10 cellular contexts compared by ENCODE assay signal in genomic region chr4:128776794-128777216, GRCh38. TPM values are rescaled to one million over a fixed set of nuclear protein-coding genes. Genes with fewer than 3 reads are reported as not detected.
A peak's percentile ranks its signal among the peaks of the same experiment; 100 is the strongest.
DNase-seq lines count a peak whose midpoint lies in the region; ATAC-seq and TF ChIP-seq lines count a peak whose summit lies in the region.
"Had no signal": no experiment of that assay in that cellular context is flagged by ENCODE, and none has a peak within 500 bp of the region (broad histone marks: within the 10 kb centered on the region; RNA-seq: fewer than 3 reads in every experiment).

No MANE protein-coding gene starts in this region.

- intact Hi-C loops in activated CD8-positive, alpha-beta T cell treated with anti-CD3 and anti-CD28 coated beads for 36 hours (cut with micrococcal nuclease): no loop called here

- no peaks in the 10 kb centered on the region for H3K36me3 Mint-ChIP-seq in activated CD8-positive, alpha-beta T cell treated with anti-CD3 and anti-CD28 coated beads for 36 hours (ENCODE audit: low read depth)

- H3K4me1 ChIP-seq in GM23248 (ENCODE audit: insufficient read depth) (peaks cover 25% of the 10 kb centered on the region), smooth muscle cell (ENCODE audit: low read depth) (no peaks in the 10 kb centered on the region)

- WGBS in GM23248 (ENCODE audit: low coverage in 1 of 2, low lambda C conversion rate in 2 of 2, missing lambda C conversion rate in 2 of 2), 2 experiments: 3% methylated on average over 3 of the region's 3 CpGs
- WGBS in smooth muscle cell (ENCODE audit: low lambda C conversion rate): 8% methylated on average over 3 of the region's 3 CpGs

- no peak overlapping the region for H3K4me3 Mint-ChIP-seq in activated CD8-positive, alpha-beta T cell treated with anti-CD3 and anti-CD28 coated beads for 36 hours
- H3K4me3 Mint-ChIP-seq: activated T-cell treated with anti-CD3 and anti-CD28 coated beads, Interleukin-2, amount 50 U/mL, for 24 hours had no signal

- H3F3A ChIP-seq in GM23248 (ENCODE audit: insufficient read depth) (peaks cover 21% of the 10 kb centered on the region), smooth muscle cell (ENCODE audit: low read depth) (no peaks in the 10 kb centered on the region)

- H3K9ac ChIP-seq in GM23248: 0 out of 2 replicates have a peak overlapping the region, but pooled peaks have one; percentile 12
- H3K9ac ChIP-seq in smooth muscle cell (ENCODE audit: low read depth): no peak overlapping the region

- no peaks in the 10 kb centered on the region for H3K9me3 Mint-ChIP-seq in activated CD8-positive, alpha-beta T cell treated with anti-CD3 and anti-CD28 coated beads for 36 hours
- H3K9me3 Mint-ChIP-seq: activated T-cell treated with anti-CD3 and anti-CD28 coated beads, Interleukin-2, amount 50 U/mL, for 24 hours had no signal

- H3K36me3 ChIP-seq in GM23248 (ENCODE audit: low read depth) (no peaks in the 10 kb centered on the region), smooth muscle cell (ENCODE audit: low read depth) (no peaks in the 10 kb centered on the region)

- H3K9me2 ChIP-seq in GM23248 (ENCODE audit: insufficient read depth): no peaks in the 10 kb centered on the region

- POLR2A ChIA-PET in activated CD8-positive, alpha-beta T cell treated with anti-CD3 and anti-CD28 coated beads for 36 hours (lab: Charles Lee): no interaction called here

- H3K27ac ChIP-seq in GM23248 (peak overlapping the region; percentile 50), smooth muscle cell (ENCODE audit: low read depth) (peak overlapping the region; percentile 51)

- H3K27me3 Mint-ChIP-seq in activated CD8-positive, alpha-beta T cell treated with anti-CD3 and anti-CD28 coated beads for 36 hours: peaks cover 2% of the 10 kb centered on the region

- in situ Hi-C loops in GM23248 (cut with MboI): no loop called here

- no peaks in the 10 kb centered on the region for H3K9me3 ChIP-seq in GM23248 (ENCODE audit: low read depth)
- H3K9me3 ChIP-seq in smooth muscle cell (replicated peaks; ENCODE audit: low read depth): no peaks in the 10 kb centered on the region

- peak overlapping the region; percentile 69 for H3K4me2 ChIP-seq in GM23248 (ENCODE audit: unreplicated experiment)
- peak overlapping the region; percentile 52 for H3K4me2 ChIP-seq in smooth muscle cell

- no peaks in the 10 kb centered on the region for H3K4me1 Mint-ChIP-seq in activated CD8-positive, alpha-beta T cell treated with anti-CD3 and anti-CD28 coated beads for 36 hours (ENCODE audit: low read depth)

- H3K27ac Mint-ChIP-seq in activated CD8-positive, alpha-beta T cell treated with anti-CD3 and anti-CD28 coated beads for 36 hours: no peak overlapping the region
- H3K27ac Mint-ChIP-seq: activated T-cell treated with anti-CD3 and anti-CD28 coated beads, Interleukin-2, amount 50 U/mL, for 24 hours had no signal

- H3K4me3 ChIP-seq in GM23248 (peak overlapping the region; percentile 42), smooth muscle cell (no peak overlapping the region)

- no peak for TF ChIP-seq CTCF in smooth muscle cell (IDR thresholded peaks at IDR 0.05; ENCODE audit: borderline replicate concordance, insufficient read depth, poor library complexity, severe bottlenecking)
- TF ChIP-seq CTCF in activated CD8-positive, alpha-beta T cell treated with anti-CD3 and anti-CD28 coated beads for 36 hours (IDR thresholded peaks at IDR 0.05): no peak

- no peak for ATAC-seq in activated CD8-positive, alpha-beta T cell treated with anti-CD3 and anti-CD28 coated beads for 36 hours
- ATAC-seq in GM21360 (IDR thresholded peaks at IDR 0.05; ENCODE audit: unreplicated experiment): no peak

- DNase-seq in GM23248 (peak; percentile 91), NCI-H82 (lab: John Stamatoyannopoulos, UW) (peak; percentile 13), fibroblast of peridontal ligament (ENCODE audit: extremely low read depth) (peak; percentile 95), smooth muscle cell (lab: John Stamatoyannopoulos, UW; ENCODE audit: unreplicated experiment) (peak; percentile 11)
- no peak for DNase-seq in activated CD4-positive, alpha-beta T cell treated with anti-CD3 and anti-CD28 coated beads for 48 hours
- no peak for DNase-seq in stimulated activated naive CD4-positive, alpha-beta T cell treated with Interleukin-2 at 50 U/mL for 16 hours (lab: John Stamatoyannopoulos, UW)
- no peak for DNase-seq in activated CD8-positive, alpha-beta T cell treated with anti-CD3 and anti-CD28 coated beads for 36 hours
- DNase-seq: activated T-cell treated with anti-CD3 and anti-CD28 coated beads, Interleukin-2, amount 50 U/mL, for 24 hours; NK-92 treated with Interleukin-12 subunit alpha and Interleukin-12 subunit beta, amount 100 ng/mL, for 24 hours had no signal

- no peaks in the 10 kb centered on the region for H4K20me1 ChIP-seq in GM23248 (ENCODE audit: insufficient read depth)
- H4K20me1 ChIP-seq in smooth muscle cell (ENCODE audit: low read depth): no peaks in the 10 kb centered on the region

- H2AFZ ChIP-seq in GM23248 (peak overlapping the region; percentile 41), smooth muscle cell (ENCODE audit: low read depth) (peak overlapping the region; percentile 20)

- CTCF ChIA-PET in activated CD8-positive, alpha-beta T cell treated with anti-CD3 and anti-CD28 coated beads for 36 hours (lab: Charles Lee): no interaction called here

- H3K79me2 ChIP-seq in GM23248 (ENCODE audit: insufficient read depth): no peaks in the 10 kb centered on the region
- H3K79me2 ChIP-seq in smooth muscle cell (ENCODE audit: low read depth): no peaks in the 10 kb centered on the region

- H3K27me3 ChIP-seq in GM23248 (replicated peaks; ENCODE audit: insufficient read depth) (no peaks in the 10 kb centered on the region), smooth muscle cell (ENCODE audit: low read depth) (no peaks in the 10 kb centered on the region)

RNA-seq across cellular contexts. Expression of gene JADE1, which starts 32.7 kb away (rescaled TPM):
- 35.9 and 37.6 TPM in 2 replicates for total RNA-seq in GM23248 (2014; rRNA removed; shearing (Covaris generic))
- polyA plus RNA-seq in GM23248 (2016; fragmentation: Nextera tagmentation; extraction: Ambion mirVana): 32.1 and 32.8 TPM in 2 replicates
- total RNA-seq in smooth muscle cell: 9.3 and 9.8 TPM in 2 replicates
- polyA plus RNA-seq in smooth muscle cell: 6.8 and 7.4 TPM in 2 replicates
- total RNA-seq in activated CD8-positive, alpha-beta T cell treated with anti-CD3 and anti-CD28 coated beads for 36 hours: 10 to 100 TPM; 30.5 to 31.6 TPM

Comparison
In these comparisons a context has a peak if more than half of its experiments do, and no peak if none do; other contexts are left out.
1. DNase-seq: peak in GM23248 (single experiment), NCI-H82 (single experiment), fibroblast of peridontal ligament (single experiment) and smooth muscle cell (single experiment); none in activated CD4-positive, alpha-beta T cell treated with anti-CD3 and anti-CD28 coated beads for 48 hours (single experiment), stimulated activated naive CD4-positive, alpha-beta T cell treated with Interleukin-2 at 50 U/mL for 16 hours (single experiment) and activated CD8-positive, alpha-beta T cell treated with anti-CD3 and anti-CD28 coated beads for 36 hours (single experiment).